2 cellular contexts compared by ENCODE assay signal in the genomic region with DNA sequence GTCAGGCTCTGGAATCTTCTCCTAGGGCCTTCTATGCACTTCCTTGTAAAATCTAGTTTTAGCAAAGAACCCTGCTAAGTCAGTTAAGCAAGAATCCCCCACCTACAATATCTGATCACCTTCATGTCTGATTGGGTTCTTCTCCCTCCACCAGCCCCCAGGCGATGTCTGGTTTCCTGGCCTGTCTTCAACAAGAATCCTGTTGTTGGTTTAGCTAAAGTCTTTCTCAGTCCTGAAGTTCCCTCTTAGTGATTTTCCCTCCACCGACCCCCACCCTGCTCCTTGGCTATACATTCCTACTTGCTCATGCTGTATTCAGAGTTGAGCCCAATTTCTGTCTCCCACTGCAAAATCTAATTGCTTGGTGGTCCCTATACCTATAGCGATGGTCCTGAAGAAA.
TF ChIP-seq lines count a peak whose summit lies in the region.

No MANE protein-coding gene starts in this region.

TF ChIP-seq in SK-N-SH, 30 proteins besides CTCF, POLR2A, EP300 and RAD21:
- TF ChIP-seq, protein P1, sequence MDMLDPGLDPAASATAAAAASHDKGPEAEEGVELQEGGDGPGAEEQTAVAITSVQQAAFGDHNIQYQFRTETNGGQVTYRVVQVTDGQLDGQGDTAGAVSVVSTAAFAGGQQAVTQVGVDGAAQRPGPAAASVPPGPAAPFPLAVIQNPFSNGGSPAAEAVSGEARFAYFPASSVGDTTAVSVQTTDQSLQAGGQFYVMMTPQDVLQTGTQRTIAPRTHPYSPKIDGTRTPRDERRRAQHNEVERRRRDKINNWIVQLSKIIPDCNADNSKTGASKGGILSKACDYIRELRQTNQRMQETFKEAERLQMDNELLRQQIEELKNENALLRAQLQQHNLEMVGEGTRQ (IDR thresholded peaks at IDR 0.05; ENCODE audit: borderline replicate concordance, low read depth, low read length) = no peak
- TF ChIP-seq RXRA (IDR thresholded peaks at IDR 0.05; ENCODE audit: borderline replicate concordance, low read depth) (no peak), PBX3 (IDR thresholded peaks at IDR 0.05) (no peak), GATA2 (CRISPR knock-in tag; IDR thresholded peaks at IDR 0.05) (no peak), ELF1 (IDR thresholded peaks at IDR 0.05) (no peak), FOXM1 (IDR thresholded peaks at IDR 0.05; ENCODE audit: low read depth) (no peak), MXI1 (IDR thresholded peaks at IDR 0.05; ENCODE audit: low read depth, low read length) (no peak), MEF2A (IDR thresholded peaks at IDR 0.05; ENCODE audit: borderline replicate concordance, low read depth) (no peak), TAF1 (IDR thresholded peaks at IDR 0.05; ENCODE audit: borderline replicate concordance, low read depth, low read length) (no peak), RFX5 (IDR thresholded peaks at IDR 0.05; ENCODE audit: low read length) (no peak), SIN3A (IDR thresholded peaks at IDR 0.05; ENCODE audit: borderline replicate concordance, low read depth, low read length) (no peak), GABPA (IDR thresholded peaks at IDR 0.05; ENCODE audit: low read depth) (no peak), NRF1 (IDR thresholded peaks at IDR 0.05; ENCODE audit: low read depth, low read length) (no peak), FOXJ3 (CRISPR knock-in tag; IDR thresholded peaks at IDR 0.05) (no peak), SMC3 (IDR thresholded peaks at IDR 0.05; ENCODE audit: low read depth, low read length) (no peak), TEAD4 (IDR thresholded peaks at IDR 0.05; ENCODE audit: borderline replicate concordance, insufficient read depth) (no peak), NFIC (IDR thresholded peaks at IDR 0.05; ENCODE audit: borderline replicate concordance) (no peak), FOSL2 (IDR thresholded peaks at IDR 0.05; ENCODE audit: borderline replicate concordance, low read depth) (no peak)
- TF ChIP-seq, protein P2, sequence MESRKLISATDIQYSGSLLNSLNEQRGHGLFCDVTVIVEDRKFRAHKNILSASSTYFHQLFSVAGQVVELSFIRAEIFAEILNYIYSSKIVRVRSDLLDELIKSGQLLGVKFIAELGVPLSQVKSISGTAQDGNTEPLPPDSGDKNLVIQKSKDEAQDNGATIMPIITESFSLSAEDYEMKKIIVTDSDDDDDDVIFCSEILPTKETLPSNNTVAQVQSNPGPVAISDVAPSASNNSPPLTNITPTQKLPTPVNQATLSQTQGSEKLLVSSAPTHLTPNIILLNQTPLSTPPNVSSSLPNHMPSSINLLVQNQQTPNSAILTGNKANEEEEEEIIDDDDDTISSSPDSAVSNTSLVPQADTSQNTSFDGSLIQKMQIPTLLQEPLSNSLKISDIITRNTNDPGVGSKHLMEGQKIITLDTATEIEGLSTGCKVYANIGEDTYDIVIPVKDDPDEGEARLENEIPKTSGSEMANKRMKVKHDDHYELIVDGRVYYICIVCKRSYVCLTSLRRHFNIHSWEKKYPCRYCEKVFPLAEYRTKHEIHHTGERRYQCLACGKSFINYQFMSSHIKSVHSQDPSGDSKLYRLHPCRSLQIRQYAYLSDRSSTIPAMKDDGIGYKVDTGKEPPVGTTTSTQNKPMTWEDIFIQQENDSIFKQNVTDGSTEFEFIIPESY (IDR thresholded peaks at IDR 0.05; ENCODE audit: borderline replicate concordance, low read depth) = no peak
- TF ChIP-seq, protein P3, sequence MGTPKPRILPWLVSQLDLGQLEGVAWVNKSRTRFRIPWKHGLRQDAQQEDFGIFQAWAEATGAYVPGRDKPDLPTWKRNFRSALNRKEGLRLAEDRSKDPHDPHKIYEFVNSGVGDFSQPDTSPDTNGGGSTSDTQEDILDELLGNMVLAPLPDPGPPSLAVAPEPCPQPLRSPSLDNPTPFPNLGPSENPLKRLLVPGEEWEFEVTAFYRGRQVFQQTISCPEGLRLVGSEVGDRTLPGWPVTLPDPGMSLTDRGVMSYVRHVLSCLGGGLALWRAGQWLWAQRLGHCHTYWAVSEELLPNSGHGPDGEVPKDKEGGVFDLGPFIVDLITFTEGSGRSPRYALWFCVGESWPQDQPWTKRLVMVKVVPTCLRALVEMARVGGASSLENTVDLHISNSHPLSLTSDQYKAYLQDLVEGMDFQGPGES (IDR thresholded peaks at IDR 0.05; ENCODE audit: low read depth, low read length) = no peak
TF ChIP-seq in SK-N-SH: peak in this region for 0.

TF ChIP-seq in WTC11, 78 proteins besides CTCF, POLR2A, EP300 and RAD21 (continued from another document):
- no peak for TF ChIP-seq MAX (CRISPR knock-in tag; IDR thresholded peaks at IDR 0.05)
